ENCODE assay signal across 8 cellular contexts in the genomic region with DNA sequence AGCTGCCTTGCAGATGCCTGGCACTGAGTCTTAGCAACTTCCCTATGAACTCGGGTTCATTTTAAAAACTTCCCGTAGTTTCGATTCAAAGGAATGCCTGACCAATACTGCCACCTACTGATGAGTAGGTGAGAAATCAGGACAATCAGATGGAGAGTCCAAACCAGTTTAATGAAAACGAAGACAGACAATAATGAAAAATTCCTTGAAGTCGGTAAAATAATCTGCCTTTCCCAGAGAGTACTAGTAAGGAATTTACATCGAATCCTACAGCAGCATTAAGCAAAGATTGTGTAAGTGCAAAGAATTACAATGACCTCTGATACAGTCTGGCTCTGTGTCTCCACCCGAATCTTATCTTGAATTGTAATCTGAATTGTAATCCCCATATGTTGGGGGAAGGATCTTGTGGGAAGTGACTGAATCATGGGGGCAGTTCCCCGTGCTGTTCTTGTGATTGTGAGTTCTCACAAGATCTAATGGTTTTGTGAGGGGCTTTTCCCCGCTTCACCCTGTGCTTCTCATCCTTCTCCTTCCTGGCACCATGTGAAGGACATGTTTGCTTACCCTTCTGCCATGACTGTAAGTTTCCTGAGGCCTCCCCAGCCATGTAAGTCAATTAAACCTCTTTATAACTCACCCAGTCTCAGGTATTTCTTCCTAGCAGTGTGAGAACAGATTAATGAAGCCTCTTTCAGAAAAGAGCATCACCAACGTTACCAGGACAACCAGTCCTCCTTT.
DNase-seq lines count a peak whose midpoint lies in the region; ATAC-seq and TF ChIP-seq lines count a peak whose summit lies in the region.

No MANE protein-coding gene starts in this region.

- peak; percentile 63 to 64 for TF ChIP-seq CTCF in Caco-2 (IDR thresholded peaks at IDR 0.05; ENCODE audit: insufficient read depth in 1 of 2, low read depth in 1 of 2, low read length in 1 of 2, severe bottlenecking in 1 of 2, unreplicated experiment in 1 of 2)
- TF ChIP-seq CTCF in SK-N-SH (IDR thresholded peaks at IDR 0.05), result peak; percentile 83
- peak in 5 of 6 experiments; percentile 46 to 79 (median 58) for TF ChIP-seq CTCF in esophagus squamous epithelium (IDR thresholded peaks at IDR 0.05)

- H3F3A ChIP-seq in SK-N-SH (replicated peaks; ENCODE audit: insufficient read depth), result peaks cover 48% of the 10 kb centered on the region

- peaks cover 10% of the 10 kb centered on the region for H3K4me1 Mint-ChIP-seq in Caco-2 (ENCODE audit: low read depth, unreplicated experiment)
- peaks cover 9 to 10% of the 10 kb centered on the region in 2 donors for H3K4me1 Mint-ChIP-seq in natural killer cell treated with Interleukin-12 subunit alpha and Interleukin-12 subunit beta and Interleukin-15 and Interleukin-18, amount 100 ng/mL, for 72 hours (ENCODE audit: low read depth in 2 of 2)

- H3K9me3 ChIP-seq in Caco-2 (no peaks in the 10 kb centered on the region), SK-N-SH (no peaks in the 10 kb centered on the region; the same call in 1 of the 2 replicates), esophagus squamous epithelium (peaks cover 0 to 7% (median 0%) of the 10 kb centered on the region in 3 donors)

- peak overlapping the region; percentile 21; the same call in 1 of the 2 replicates for H3K4me2 ChIP-seq in SK-N-SH

- no TSS peak for BruUV-seq in Caco-2 (replicated peaks; lab: Mats Ljungman, UMichigan)

- no peaks in the 10 kb centered on the region for H3K9me2 ChIP-seq in SK-N-SH

- TF ChIP-seq EP300 in SK-N-SH (IDR thresholded peaks at IDR 0.05; ENCODE audit: borderline replicate concordance in 1 of 2, low read depth in 1 of 2, low read length in 1 of 2), result no peak

- POLR2A ChIA-PET in Caco-2 (lab: Charles Lee), result no interaction called here
- POLR2A ChIA-PET in SK-N-SH (lab: Yijun Ruan, JAX), result no interaction called here

- no peak overlapping the region for H3K27ac Mint-ChIP-seq in Caco-2 (ENCODE audit: unreplicated experiment)
- peak overlapping the region in 1 of 2 donors; percentile 18 for H3K27ac Mint-ChIP-seq in natural killer cell treated with Interleukin-12 subunit alpha and Interleukin-12 subunit beta and Interleukin-15 and Interleukin-18, amount 100 ng/mL, for 72 hours

- no peak for ATAC-seq in natural killer cell treated with Interleukin-12 subunit alpha and Interleukin-12 subunit beta and Interleukin-15 and Interleukin-18, amount 100 ng/mL, for 72 hours
- no peak for ATAC-seq in HG03135 (IDR thresholded peaks at IDR 0.05; ENCODE audit: unreplicated experiment)

- no peak for TF ChIP-seq POLR2A in esophagus squamous epithelium (IDR thresholded peaks at IDR 0.05)

- H3K27me3 Mint-ChIP-seq in Caco-2 (ENCODE audit: insufficient read depth, unreplicated experiment), result no peaks in the 10 kb centered on the region
- H3K27me3 Mint-ChIP-seq in natural killer cell treated with Interleukin-12 subunit alpha and Interleukin-12 subunit beta and Interleukin-15 and Interleukin-18, amount 100 ng/mL, for 72 hours, result no peaks in the 10 kb centered on the region

- no peak overlapping the region; the same call in 1 of the 2 replicates for H2AFZ ChIP-seq in SK-N-SH (ENCODE audit: low read depth)

- peak overlapping the region; percentile 32; the same call in 1 of the 2 replicates for H3K9ac ChIP-seq in SK-N-SH

- H4K20me1 ChIP-seq in SK-N-SH (ENCODE audit: insufficient read depth), result no peaks in the 10 kb centered on the region

- DNase-seq in Caco-2 (peak in 1 of 2 experiments; percentile 32), HuH-7.5 (ENCODE audit: low spot score) (peak; percentile 11), SK-N-SH (peak; percentile 9), esophagus squamous epithelium (lab: John Stamatoyannopoulos, UW) (no peak), activated gamma-delta T cell treated with Interleukin-2 at 50 U/mL for 16 hours (no peak), OCI-M2 (lab: John Stamatoyannopoulos, UW; ENCODE audit: unreplicated experiment) (no peak)
- DNase-seq in natural killer cell treated with Interleukin-12 subunit alpha and Interleukin-12 subunit beta and Interleukin-15 and Interleukin-18, amount 100 ng/mL, for 72 hours (ENCODE audit: low spot score), result no peak

- H3K27ac ChIP-seq in SK-N-SH (ENCODE audit: low read depth in 2 of 2, low read length in 1 of 2) (peak overlapping the region in 1 of 2 experiments; percentile 74; a peak in 2 of 4 replicates), esophagus squamous epithelium (no peak overlapping the region)

- H3K4me3 Mint-ChIP-seq in Caco-2 (ENCODE audit: unreplicated experiment), result no peak overlapping the region
- H3K4me3 Mint-ChIP-seq in natural killer cell treated with Interleukin-12 subunit alpha and Interleukin-12 subunit beta and Interleukin-15 and Interleukin-18, amount 100 ng/mL, for 72 hours, result peak overlapping the region; percentile 43

- H3K4me1 ChIP-seq in Caco-2, result peaks cover 10% of the 10 kb centered on the region
- peaks cover 0 to 24% of the 10 kb centered on the region in 2 experiments; a peak in 2 of 4 replicates for H3K4me1 ChIP-seq in SK-N-SH (ENCODE audit: control insufficient read depth in 1 of 2, insufficient read depth in 2 of 2, low read depth in 1 of 2, low read length in 1 of 2)
- no peaks in the 10 kb centered on the region for H3K4me1 ChIP-seq in esophagus squamous epithelium

- H3K4me3 ChIP-seq in Caco-2 (ENCODE audit: low read depth, low read length) (no peak overlapping the region), SK-N-SH (ENCODE audit: low read depth in 2 of 2, low read length in 1 of 2) (peak overlapping the region in 1 of 2 experiments; percentile 23; a peak in 1 of 4 replicates), esophagus squamous epithelium (peak overlapping the region in 1 of 4 donors; percentile 50)

- peaks cover 16% of the 10 kb centered on the region for H3K36me3 Mint-ChIP-seq in Caco-2 (ENCODE audit: insufficient read depth, unreplicated experiment)
- H3K36me3 Mint-ChIP-seq in natural killer cell treated with Interleukin-12 subunit alpha and Interleukin-12 subunit beta and Interleukin-15 and Interleukin-18, amount 100 ng/mL, for 72 hours, result peaks cover 17% of the 10 kb centered on the region

- TF ChIP-seq RAD21 in SK-N-SH (IDR thresholded peaks at IDR 0.05; ENCODE audit: low read length), result peak; percentile 70

- peaks cover 10% of the 10 kb centered on the region for H3K9me3 Mint-ChIP-seq in Caco-2 (ENCODE audit: unreplicated experiment)
- H3K9me3 Mint-ChIP-seq in natural killer cell treated with Interleukin-12 subunit alpha and Interleukin-12 subunit beta and Interleukin-15 and Interleukin-18, amount 100 ng/mL, for 72 hours, result peaks cover 5% of the 10 kb centered on the region

- CTCF ChIA-PET in Caco-2 (lab: Charles Lee) (interaction anchor here (0.8 to 1.1 kb wide), 4 partner anchors 10 to 76 kb away, joined by 3 to 14 read pairs (median 3); no protein-coding TSS in a partner anchor), SK-N-SH (lab: Yijun Ruan, JAX) (interaction anchor here (0.8 to 1.4 kb wide), 5 partner anchors 11 to 82 kb away, joined by 3 to 5 read pairs (median 3); no protein-coding TSS in a partner anchor)

- peaks cover 27% of the 10 kb centered on the region; the same call in 1 of the 2 replicates for H3K79me2 ChIP-seq in SK-N-SH (ENCODE audit: insufficient read depth)

- intact Hi-C loops in Caco-2 (cut with micrococcal nuclease; ENCODE audit: unreplicated experiment) (loop anchor here (1.0 kb wide), 2 partner anchors 76 to 106 kb away; no protein-coding TSS in a partner anchor), esophagus squamous epithelium (cut with DNase I) (no loop called here)

- H3K27me3 ChIP-seq in Caco-2 (replicated peaks; ENCODE audit: control insufficient read depth, insufficient read depth, low read length), result no peaks in the 10 kb centered on the region
- H3K27me3 ChIP-seq in SK-N-SH (ENCODE audit: insufficient read depth), result no peaks in the 10 kb centered on the region
- no peaks in the 10 kb centered on the region for H3K27me3 ChIP-seq in esophagus squamous epithelium

- H3K36me3 ChIP-seq in Caco-2 (ENCODE audit: control insufficient read depth, insufficient read depth, low read length) (0 out of 2 replicates have a peak, but pooled peaks cover 1% of the 10 kb centered on the region), SK-N-SH (replicated peaks in 1 of 2; ENCODE audit: control insufficient read depth in 1 of 2, insufficient read depth in 2 of 2, low read length in 1 of 2) (peaks cover 8 to 89% of the 10 kb centered on the region in 2 experiments), esophagus squamous epithelium (no peaks in the 10 kb centered on the region)

- 20% methylated on average over 10 of the region's 10 CpGs for WGBS in SK-N-SH (ENCODE audit: low lambda C conversion rate)
- 25 to 30% methylated on average over 10 of the region's 10 CpGs for WGBS in esophagus squamous epithelium, 2 donors

TF ChIP-seq in SK-N-SH, 30 proteins besides CTCF, POLR2A, EP300 and RAD21:
- TF ChIP-seq SMC3 (IDR thresholded peaks at IDR 0.05; ENCODE audit: low read depth, low read length) (peak; percentile 33), RCOR1 (IDR thresholded peaks at IDR 0.05; ENCODE audit: low read length) (no peak), TCF12 (IDR thresholded peaks at IDR 0.05) (peak; percentile 55), RXRA (IDR thresholded peaks at IDR 0.05; ENCODE audit: borderline replicate concordance, low read depth) (0 out of 2 replicates have a peak, but pooled peaks have one; percentile 16), GATA2 (CRISPR knock-in tag; IDR thresholded peaks at IDR 0.05) (no peak), JUND (IDR thresholded peaks at IDR 0.05) (peak; percentile 3; the same call in 1 of the 2 replicates), NFIC (IDR thresholded peaks at IDR 0.05; ENCODE audit: borderline replicate concordance) (no peak), FOSL2 (IDR thresholded peaks at IDR 0.05; ENCODE audit: borderline replicate concordance, low read depth) (0 out of 2 replicates have a peak, but pooled peaks have one; percentile 14)

Comparison
In these comparisons a context has a peak if more than half of its experiments do, and no peak if none do; other contexts are left out.
1. DNase-seq: peak in HuH-7.5 (single experiment) and SK-N-SH (single experiment); none in esophagus squamous epithelium (single experiment), natural killer cell treated with Interleukin-12 subunit alpha and Interleukin-12 subunit beta and Interleukin-15 and Interleukin-18, amount 100 ng/mL, for 72 hours (single experiment), activated gamma-delta T cell treated with Interleukin-2 at 50 U/mL for 16 hours (single experiment) and OCI-M2 (single experiment).
2. Peak in every context shown above with its lines, with median percentiles within 50 percentile points of each other: CTCF ChIP-seq.